Comparison of ENCODE assay signal across 10 cellular contexts in genomic region chr21:42424848-42425602, GRCh38. TPM values are rescaled to one million over a fixed set of nuclear protein-coding genes. Genes with fewer than 3 reads are reported as not detected.
A peak's percentile ranks its signal among the peaks of the same experiment; 100 is the strongest.
DNase-seq lines count a peak whose midpoint lies in the region; ATAC-seq, FAIRE-seq and TF ChIP-seq lines count a peak whose summit lies in the region.
"Had no signal": no experiment of that assay in that cellular context is flagged by ENCODE, and none has a peak within 500 bp of the region (broad histone marks: within the 10 kb centered on the region; RNA-seq: fewer than 3 reads in every experiment).

No MANE protein-coding gene starts in this region.

- no peaks in the 10 kb centered on the region for H3K27me3 ChIP-seq in H7 (ENCODE audit: control insufficient read depth, insufficient read depth, low read length)
- H3K27me3 ChIP-seq: vagina had no signal

- ATAC-seq in activated T-cell treated with anti-CD3 and anti-CD28 coated beads, Interleukin-2, amount 50 U/mL, for 4 hours: peak; percentile 70 to 71
- peak; percentile 90 to 93 for ATAC-seq in naive thymus-derived CD8-positive, alpha-beta T cell
- ATAC-seq in GM19467 (IDR thresholded peaks at IDR 0.05; ENCODE audit: unreplicated experiment): no peak

- no peaks in the 10 kb centered on the region for H3K9me3 Mint-ChIP-seq in activated T-cell treated with anti-CD3 and anti-CD28 coated beads, Interleukin-2, amount 50 U/mL, for 4 hours
- no peaks in the 10 kb centered on the region for H3K9me3 Mint-ChIP-seq in naive thymus-derived CD8-positive, alpha-beta T cell

- H3K36me3 Mint-ChIP-seq in activated T-cell treated with anti-CD3 and anti-CD28 coated beads, Interleukin-2, amount 50 U/mL, for 4 hours (ENCODE audit: insufficient read depth): peaks cover 51% of the 10 kb centered on the region
- H3K36me3 Mint-ChIP-seq in naive thymus-derived CD8-positive, alpha-beta T cell: peaks cover 17 to 81% (median 42%) of the 10 kb centered on the region in 3 donors

- H3K4me3 ChIP-seq in H7 (ENCODE audit: insufficient read depth, low read depth, low read length): no peak overlapping the region
- H3K4me3 ChIP-seq: vagina had no signal

- H3K27me3 Mint-ChIP-seq in activated T-cell treated with anti-CD3 and anti-CD28 coated beads, Interleukin-2, amount 50 U/mL, for 4 hours (ENCODE audit: low read depth): no peaks in the 10 kb centered on the region
- H3K27me3 Mint-ChIP-seq in naive thymus-derived CD8-positive, alpha-beta T cell: peaks cover 0 to 2% (median 0%) of the 10 kb centered on the region in 5 donors

- no peak for DNase-seq in GM12891 (ENCODE audit: insufficient read length, low spot score)
- peak; percentile 49 for DNase-seq in NAMALWA (ENCODE audit: low spot score)
- DNase-seq in activated T-cell treated with anti-CD3 and anti-CD28 coated beads, Interleukin-2, amount 50 U/mL, for 4 hours: peak; percentile 65
- peak; percentile 55 to 92 (median 84) for DNase-seq in naive thymus-derived CD8-positive, alpha-beta T cell
- DNase-seq in NCI-H146 treated with DMSO at 0.1 percent for 48 hours (lab: John Stamatoyannopoulos, UW; ENCODE audit: unreplicated experiment): no peak
- DNase-seq in AG08395 (ENCODE audit: low spot score): no peak
- DNase-seq in H7: no peak

- peak; percentile 91 for FAIRE-seq in GM12891 (lab: Jason Lieb, UNC)

- H3K36me3 ChIP-seq in H7 (replicated peaks; ENCODE audit: control insufficient read depth, insufficient read depth, low read length): no peaks in the 10 kb centered on the region
- H3K36me3 ChIP-seq: vagina had no signal

- H3K4me1 Mint-ChIP-seq in activated T-cell treated with anti-CD3 and anti-CD28 coated beads, Interleukin-2, amount 50 U/mL, for 4 hours (ENCODE audit: low read depth): peaks cover 73% of the 10 kb centered on the region
- peaks cover 50 to 88% (median 80%) of the 10 kb centered on the region in 4 donors for H3K4me1 Mint-ChIP-seq in naive thymus-derived CD8-positive, alpha-beta T cell
- H3K4me1 Mint-ChIP-seq: nephron had no signal

- peak overlapping the region; percentile 83 to 98 (median 90) for H3K27ac Mint-ChIP-seq in naive thymus-derived CD8-positive, alpha-beta T cell
- H3K27ac Mint-ChIP-seq: nephron had no signal

- H3K4me3 Mint-ChIP-seq in activated T-cell treated with anti-CD3 and anti-CD28 coated beads, Interleukin-2, amount 50 U/mL, for 4 hours: peak overlapping the region; percentile 61
- peak overlapping the region; percentile 60 to 91 (median 80) for H3K4me3 Mint-ChIP-seq in naive thymus-derived CD8-positive, alpha-beta T cell
- H3K4me3 Mint-ChIP-seq: nephron had no signal

- POLR2A ChIA-PET in naive thymus-derived CD8-positive, alpha-beta T cell (lab: Charles Lee): interaction anchor here (0.7 to 22.4 kb wide), 12 partner anchors 9 to 43 kb away, joined by 3 to 273 read pairs (median 5); partner anchors contain the start of gene UBASH3A

- TF ChIP-seq POLR2A in GM12891 (IDR thresholded peaks at IDR 0.05; ENCODE audit: low read depth, low read length): peak; percentile 55; the same call in 1 of the 2 replicates

TF ChIP-seq in GM12891, 5 proteins besides CTCF, POLR2A, EP300 and RAD21:
- TF ChIP-seq PAX5 (IDR thresholded peaks at IDR 0.05; ENCODE audit: insufficient read depth, low read length, severe bottlenecking) (no peak), POU2F2 (IDR thresholded peaks at IDR 0.05; ENCODE audit: low read depth, low read length) (0 out of 2 replicates have a peak, but pooled peaks have one; percentile 6)

RNA-seq across cellular contexts. Expression of gene UBASH3A, which starts 21.3 kb away (rescaled TPM):
- 1.1 TPM for polyA plus RNA-seq in GM12891 (2012; ENCODE audit: low read depth, missing spikeins)
- total RNA-seq in activated T-cell treated with anti-CD3 and anti-CD28 coated beads, Interleukin-2, amount 50 U/mL, for 4 hours: 10 to 100 TPM in 2 of 3 donors, 1 to 10 TPM in 1; 8.8 to 13.7 (median 11.3) TPM
- total RNA-seq in naive thymus-derived CD8-positive, alpha-beta T cell: 10 to 100 TPM; 91.6 to 99.6 TPM
- 10 to 100 TPM; 32.8 to 75.3 (median 53.9) TPM for polyA plus RNA-seq in naive thymus-derived CD8-positive, alpha-beta T cell
- total RNA-seq in H7 (2014; rRNA removed; shearing (Covaris generic)): not detected in 2 replicates

RNA-seq across cellular contexts. Expression of gene TMPRSS3, which starts 29.2 kb away (rescaled TPM):
- 129 TPM for polyA plus RNA-seq in GM12891 (2012; ENCODE audit: low read depth, missing spikeins)
- 1 to 10 TPM; 2.0 to 2.6 (median 2.1) TPM for total RNA-seq in activated T-cell treated with anti-CD3 and anti-CD28 coated beads, Interleukin-2, amount 50 U/mL, for 4 hours
- total RNA-seq in naive thymus-derived CD8-positive, alpha-beta T cell: 1 to 10 TPM; 2.2 to 2.9 TPM
- 1 to 10 TPM in 1 of 3 donors, under 1 TPM in 1, not detected in 1; 0.89 to 1.4 TPM for polyA plus RNA-seq in naive thymus-derived CD8-positive, alpha-beta T cell
- total RNA-seq in H7 (2014; rRNA removed; shearing (Covaris generic)): not detected in 2 replicates

RNA-seq across cellular contexts. Expression of gene TFF1, which starts 58.7 kb away (rescaled TPM):
- polyA plus RNA-seq in GM12891 (2012; ENCODE audit: low read depth, missing spikeins): 0.63 TPM
- total RNA-seq in activated T-cell treated with anti-CD3 and anti-CD28 coated beads, Interleukin-2, amount 50 U/mL, for 4 hours: under 1 TPM in 1 of 3 donors, not detected in 2; 0.82 TPM
- not detected for total RNA-seq in naive thymus-derived CD8-positive, alpha-beta T cell
- polyA plus RNA-seq in naive thymus-derived CD8-positive, alpha-beta T cell: not detected
- 1.3 TPM in 1 of 2 replicates, not detected in the other for total RNA-seq in H7 (2014; rRNA removed; shearing (Covaris generic))
- total RNA-seq: vagina had no signal

Comparison
In these comparisons a context has a peak if more than half of its experiments do, and no peak if none do; other contexts are left out.
1. DNase-seq: peak in NAMALWA (single experiment), activated T-cell treated with anti-CD3 and anti-CD28 coated beads, Interleukin-2, amount 50 U/mL, for 4 hours (single experiment) and naive thymus-derived CD8-positive, alpha-beta T cell (10 of 10); none in GM12891 (single experiment), NCI-H146 treated with DMSO at 0.1 percent for 48 hours (single experiment), AG08395 (single experiment) and H7 (single experiment).